8 cellular contexts compared by ENCODE assay signal in the genomic region with DNA sequence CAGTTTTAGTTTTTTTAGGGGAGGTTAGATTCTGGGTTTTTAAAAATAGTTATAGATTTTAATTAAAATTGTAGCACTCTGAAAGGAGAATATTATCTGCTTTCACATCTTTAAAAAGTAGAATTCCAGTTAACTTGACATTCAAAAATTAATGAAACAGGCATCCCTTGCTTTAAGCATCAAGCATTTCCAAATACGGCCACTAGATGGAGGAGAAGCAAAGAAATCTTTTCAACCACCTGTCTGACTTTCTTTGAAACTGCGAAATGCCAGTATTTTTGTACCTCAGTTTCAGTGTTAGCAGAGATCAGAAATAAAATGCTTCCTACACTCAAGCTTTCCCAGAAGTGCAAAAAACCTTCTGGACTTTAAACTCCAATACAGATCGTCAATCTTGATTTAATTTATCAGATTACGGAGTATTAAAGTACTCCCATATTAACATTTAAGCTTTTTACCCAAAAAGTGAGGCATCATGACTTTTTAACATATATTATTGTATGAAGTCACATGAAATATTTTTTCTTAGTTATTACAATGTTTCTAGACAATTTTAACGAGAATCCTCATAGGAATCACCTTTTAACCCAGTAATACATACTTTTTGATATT.
DNase-seq lines count a peak whose midpoint lies in the region; ATAC-seq and TF ChIP-seq lines count a peak whose summit lies in the region.

No MANE protein-coding gene starts in this region.

- ATAC-seq in GM21360 (IDR thresholded peaks at IDR 0.05; ENCODE audit: unreplicated experiment), result peak; percentile 71

- TF ChIP-seq CTCF in HL-60 (IDR thresholded peaks at IDR 0.05; ENCODE audit: insufficient read depth, low read length) (peak; percentile 69), coronary artery (IDR thresholded peaks at IDR 0.05) (peak; percentile 67)

- H3K27me3 ChIP-seq in HL-60 (ENCODE audit: insufficient read depth, poor library complexity, severe bottlenecking), result no peaks in the 10 kb centered on the region

- H3K27ac ChIP-seq in HL-60 (replicated peaks) (no peak overlapping the region), coronary artery (no peak overlapping the region)

- DNase-seq in NCI-H2227 (lab: John Stamatoyannopoulos, UW; ENCODE audit: unreplicated experiment) (peak; percentile 2), NCI-H2227 treated with DMSO at 0.1 percent for 48 hours (lab: John Stamatoyannopoulos, UW) (no peak), HL-60 (ENCODE audit: low read depth in 1 of 2, low spot score in 1 of 2) (peak; percentile 12 to 26), OCI-M1 (lab: John Stamatoyannopoulos, UW) (peak; percentile 58), coronary artery (ENCODE audit: low spot score) (no peak), middle frontal gyrus (ENCODE audit: extremely low spot score, low spot score) (peak; percentile 48)
- no peak for DNase-seq in NK-92 treated with Interleukin-12 subunit alpha and Interleukin-12 subunit beta, amount 100 ng/mL, for 24 hours (lab: John Stamatoyannopoulos, UW)

- H3K4me3 ChIP-seq in HL-60 (replicated peaks; ENCODE audit: insufficient read depth, low read length), result no peak overlapping the region
- H3K4me3 ChIP-seq in coronary artery, result no peak overlapping the region

Comparison
In these comparisons a context has a peak if more than half of its experiments do, and no peak if none do; other contexts are left out.
1. DNase-seq: peak in NCI-H2227 (single experiment), HL-60 (2 of 2), OCI-M1 (single experiment) and middle frontal gyrus (single experiment); none in NCI-H2227 treated with DMSO at 0.1 percent for 48 hours (single experiment), coronary artery (single experiment) and NK-92 treated with Interleukin-12 subunit alpha and Interleukin-12 subunit beta, amount 100 ng/mL, for 24 hours (single experiment).